In the genomic region with DNA sequence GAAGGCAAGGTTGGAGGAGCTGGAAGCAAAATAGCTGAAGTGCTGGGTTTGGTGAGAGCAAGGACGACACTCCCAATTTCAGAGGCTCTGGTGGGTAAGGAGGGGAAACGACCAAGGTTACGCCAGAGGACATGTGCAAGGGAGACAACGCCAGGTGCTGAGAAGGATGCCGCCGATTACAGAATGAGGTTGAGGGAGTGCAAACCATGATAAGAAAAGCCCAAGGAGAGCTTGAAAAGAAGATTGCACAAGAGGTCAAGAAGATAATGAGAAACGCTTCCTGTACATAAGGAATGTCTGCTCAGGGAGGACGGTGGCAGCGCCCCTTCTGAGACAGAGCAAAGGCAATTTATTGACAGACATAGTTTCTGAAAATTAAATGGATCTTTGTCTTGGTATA, we compare ENCODE assay signal across 19 cellular contexts.
"Had no signal": no experiment of that assay in that cellular context is flagged by ENCODE, and none has a peak within 500 bp of the region (broad histone marks: within the 10 kb centered on the region; RNA-seq: fewer than 3 reads in every experiment).

No MANE protein-coding gene starts in this region.

- H3K27ac ChIP-seq: gastrocnemius medialis, lower lobe of right lung, neutrophil, parathyroid adenoma, sigmoid colon, spleen, thoracic aorta, tibial nerve, upper lobe of left lung had no signal

- DNase-seq: cortex of kidney; effector memory CD8-positive, alpha-beta T cell; gastrocnemius medialis; head of caudate nucleus; lower lobe of right lung; naive thymus-derived CD8-positive, alpha-beta T cell; sigmoid colon; spleen; stimulated activated CD4-positive, alpha-beta T cell treated with anti-CD3 and anti-CD28 coated beads, Interleukin-4, amount 100 ng/mL, for 4 hours; stimulated activated naive CD8-positive, alpha-beta T cell treated with anti-CD3 and anti-CD28 coated beads, Interleukin-15, Interleukin-2, amounts not matched to agents 100 U/mL and 50 U/mL, for 24 hours; upper lobe of left lung had no signal

- H2AFZ ChIP-seq: parathyroid adenoma had no signal

- H3K36me3 ChIP-seq: gastrocnemius medialis, lower lobe of right lung, neutrophil, sigmoid colon, spleen, thoracic aorta, tibial nerve, upper lobe of left lung had no signal

- FAIRE-seq: keratinocyte, urothelium cell line had no signal

- H3K27ac Mint-ChIP-seq: effector memory CD8-positive, alpha-beta T cell; naive thymus-derived CD8-positive, alpha-beta T cell; progenitor cell of endocrine pancreas; stimulated activated memory B cell treated with anti-CD40 and anti-IgM and Interleukin-4, amounts not matched to agents 10 μg/mL and 1 μg/mL and 100 μg/mL, for 72 hours had no signal

- H3K4me1 ChIP-seq: gastrocnemius medialis, lower lobe of right lung, parathyroid adenoma, sigmoid colon, upper lobe of left lung had no signal

- H3K9me3 ChIP-seq: gastrocnemius medialis, lower lobe of right lung, neutrophil, sigmoid colon, spleen, thoracic aorta, tibial nerve, upper lobe of left lung had no signal

- H3K9me3 Mint-ChIP-seq: stimulated activated memory B cell treated with anti-CD40 and anti-IgM and Interleukin-4, amounts not matched to agents 10 μg/mL and 1 μg/mL and 100 μg/mL, for 72 hours had no signal

- H3K27me3 ChIP-seq: neutrophil, sigmoid colon, spleen, tibial nerve, upper lobe of left lung had no signal

- H3K4me3 ChIP-seq: gastrocnemius medialis, lower lobe of right lung, sigmoid colon, spleen, thoracic aorta, tibial nerve, upper lobe of left lung had no signal

- H3K4me1 Mint-ChIP-seq: naive thymus-derived CD8-positive, alpha-beta T cell; stimulated activated memory B cell treated with anti-CD40 and anti-IgM and Interleukin-4, amounts not matched to agents 10 μg/mL and 1 μg/mL and 100 μg/mL, for 72 hours had no signal

- H3K4me3 Mint-ChIP-seq: effector memory CD8-positive, alpha-beta T cell; naive thymus-derived CD8-positive, alpha-beta T cell; stimulated activated memory B cell treated with anti-CD40 and anti-IgM and Interleukin-4, amounts not matched to agents 10 μg/mL and 1 μg/mL and 100 μg/mL, for 72 hours had no signal

- H3K79me2 ChIP-seq: parathyroid adenoma had no signal

- H3K36me3 Mint-ChIP-seq: naive thymus-derived CD8-positive, alpha-beta T cell; stimulated activated memory B cell treated with anti-CD40 and anti-IgM and Interleukin-4, amounts not matched to agents 10 μg/mL and 1 μg/mL and 100 μg/mL, for 72 hours had no signal

- ATAC-seq: effector memory CD8-positive, alpha-beta T cell; lower lobe of right lung; naive thymus-derived CD8-positive, alpha-beta T cell; stimulated activated memory B cell treated with anti-CD40 and anti-IgM and Interleukin-4, amounts not matched to agents 10 μg/mL and 1 μg/mL and 100 μg/mL, for 72 hours; stimulated activated naive CD8-positive, alpha-beta T cell treated with anti-CD3 and anti-CD28 coated beads, Interleukin-15, Interleukin-2, amounts not matched to agents 100 U/mL and 50 U/mL, for 24 hours had no signal

- H3K9ac ChIP-seq: parathyroid adenoma had no signal
